Comparison of ENCODE assay signal across 21 cellular contexts in the genomic region with DNA sequence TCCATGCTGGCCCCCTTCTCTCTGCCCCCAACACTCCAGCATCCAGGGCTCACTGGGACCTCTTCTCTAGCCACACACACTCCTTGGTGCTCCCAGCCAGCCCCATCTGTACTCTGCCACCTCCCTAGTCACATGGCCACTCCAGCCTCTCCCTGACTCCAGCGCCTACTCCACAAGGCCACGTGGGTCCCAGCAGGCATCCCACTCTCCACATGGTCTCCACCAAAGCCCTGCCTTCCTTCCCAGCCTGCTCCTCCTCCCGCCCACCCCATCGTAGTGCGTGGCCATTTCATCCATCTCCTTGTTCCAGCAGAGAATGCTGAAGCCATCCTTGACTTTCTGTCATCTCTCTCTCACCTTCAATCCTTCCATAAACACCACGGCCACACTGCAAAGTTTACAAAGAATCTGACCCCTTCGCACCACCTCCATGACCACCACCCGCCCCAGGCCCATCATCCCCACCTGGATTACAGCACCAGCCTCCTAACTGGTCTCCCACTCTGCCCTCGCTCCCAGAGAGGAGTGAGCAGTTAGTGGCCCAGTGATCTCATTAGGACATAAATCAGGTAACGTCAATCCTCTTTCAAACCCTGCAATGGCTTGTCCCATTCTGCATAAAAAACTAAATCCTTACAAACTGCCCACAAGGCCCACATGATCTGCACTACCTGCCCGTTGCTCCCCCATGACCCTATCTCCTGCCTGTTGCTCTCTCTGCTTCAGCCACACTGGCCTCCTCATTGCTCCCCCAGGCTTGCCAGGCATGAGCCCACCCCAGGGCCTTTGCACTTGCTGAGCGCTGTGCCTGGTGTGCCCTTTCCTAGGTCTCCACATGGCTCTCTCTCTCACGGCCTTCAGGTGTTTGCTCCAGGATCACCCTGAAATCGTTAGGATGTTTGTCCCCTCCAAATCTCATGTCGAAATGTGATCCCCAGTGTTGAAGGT.
DNase-seq lines count a peak whose midpoint lies in the region; ATAC-seq and TF ChIP-seq lines count a peak whose summit lies in the region.
"Had no signal": no experiment of that assay in that cellular context is flagged by ENCODE, and none has a peak within 500 bp of the region (broad histone marks: within the 10 kb centered on the region; RNA-seq: fewer than 3 reads in every experiment).

No MANE protein-coding gene starts in this region.

- H2BK120ac ChIP-seq in mesenchymal stem cell (ENCODE audit: low read depth, low read length) = no peak overlapping the region

- no peaks in the 10 kb centered on the region for H3K36me3 ChIP-seq in mesenchymal stem cell (ENCODE audit: control insufficient read depth in 1 of 2, insufficient read depth in 2 of 2, low read depth in 1 of 2, low read length in 2 of 2)

- no peak overlapping the region for H3K18ac ChIP-seq in mesenchymal stem cell (ENCODE audit: low read depth in 1 of 2, low read length in 2 of 2)

- H3K4me1 ChIP-seq in mesenchymal stem cell (ENCODE audit: control insufficient read depth, insufficient read depth, low read depth, low read length) = no peaks in the 10 kb centered on the region

- H3K27ac ChIP-seq in mesenchymal stem cell (ENCODE audit: low read length, poor library complexity, severe bottlenecking) = no peak overlapping the region
- H3K27ac ChIP-seq: 22Rv1, SK-N-MC had no signal

- H2BK5ac ChIP-seq in mesenchymal stem cell (ENCODE audit: low read depth, low read length, poor library complexity, severe bottlenecking) = no peak overlapping the region

- no peak overlapping the region for H3K14ac ChIP-seq in mesenchymal stem cell (ENCODE audit: low read length in 2 of 2)

- no peak overlapping the region for H4K8ac ChIP-seq in mesenchymal stem cell (ENCODE audit: low read length)

- peak; percentile 32 for DNase-seq in DMS 273 (lab: John Stamatoyannopoulos, UW; ENCODE audit: unreplicated experiment)
- no peak for DNase-seq in DMS 273 treated with DMSO at 0.1 percent for 48 hours (lab: John Stamatoyannopoulos, UW)
- no peak for DNase-seq in HEK293T (ENCODE audit: extremely low spot score)
- DNase-seq in cerebellar cortex (ENCODE audit: low spot score) = peak; percentile 91
- DNase-seq in mesenchymal stem cell = no peak
- DNase-seq in medulla oblongata (ENCODE audit: extremely low spot score) = no peak
- no peak for DNase-seq in NK-92 treated with Interleukin-12 subunit alpha and Interleukin-12 subunit beta, amount 100 ng/mL, for 24 hours (lab: John Stamatoyannopoulos, UW)
- DNase-seq: AML-193, DND-41, HCEC 1CT, MM.1S, NCI-H1092 treated with DMSO at 0.1 percent for 48 hours, NCI-H146, NCI-H2029 treated with DMSO at 0.1 percent for 48 hours, NCI-H2227 treated with DMSO at 0.1 percent for 48 hours, NCI-H69, OCI-M1, Right ventricle myocardium superior had no signal

- no peak overlapping the region for H2AFZ ChIP-seq in mesenchymal stem cell (ENCODE audit: low read depth, low read length)

- POLR2A ChIA-PET in HEK293T (lab: Yijun Ruan, JAX) = no interaction called here

- H3K27me3 ChIP-seq in mesenchymal stem cell (ENCODE audit: control insufficient read depth in 1 of 2, insufficient read depth in 1 of 2, low read length in 2 of 2) = peaks cover 77 to 96% of the 10 kb centered on the region in 2 experiments

- peak overlapping the region; percentile 21 for H4K91ac ChIP-seq in mesenchymal stem cell (ENCODE audit: low read length)

- H3K9ac ChIP-seq in mesenchymal stem cell (ENCODE audit: low read length) = no peak overlapping the region

- CTCF ChIA-PET in HEK293T (lab: Yijun Ruan, JAX) = no interaction called here

- 79% methylated on average over 15 of the region's 15 CpGs for WGBS in mesenchymal stem cell

- H3K23ac ChIP-seq in mesenchymal stem cell (ENCODE audit: low read length in 2 of 2) = peak overlapping the region in 1 of 2 experiments; percentile 70

- H3K4me3 ChIP-seq in mesenchymal stem cell (ENCODE audit: insufficient read depth in 1 of 2, low read depth in 1 of 2, low read length in 2 of 2) = peak overlapping the region in 1 of 2 experiments; percentile 18
- H3K4me3 ChIP-seq: SK-N-MC had no signal

- H3K79me1 ChIP-seq in mesenchymal stem cell (replicated peaks; ENCODE audit: low read length, poor library complexity, severe bottlenecking) = no peaks in the 10 kb centered on the region

- ATAC-seq in HG03354 (IDR thresholded peaks at IDR 0.05; ENCODE audit: poor library complexity, severe bottlenecking, unreplicated experiment) = no peak

- H2AK5ac ChIP-seq in mesenchymal stem cell (ENCODE audit: low read length, severe bottlenecking) = no peak overlapping the region

- no peak overlapping the region for H2BK12ac ChIP-seq in mesenchymal stem cell (ENCODE audit: low read length in 2 of 2)

- no peak overlapping the region for H3K4ac ChIP-seq in mesenchymal stem cell (ENCODE audit: low read depth in 1 of 2, low read length in 2 of 2)

- no peaks in the 10 kb centered on the region for H3K9me3 ChIP-seq in mesenchymal stem cell (ENCODE audit: control insufficient read depth, low read length)

- H2BK15ac ChIP-seq in mesenchymal stem cell (ENCODE audit: low read depth, poor library complexity, severe bottlenecking) = no peak overlapping the region

- no peak overlapping the region for H3K4me2 ChIP-seq in mesenchymal stem cell (ENCODE audit: low read length, poor library complexity, severe bottlenecking)

TF ChIP-seq in HEK293T, 16 proteins besides CTCF, POLR2A, EP300 and RAD21:
- TF ChIP-seq ZNF384 (IDR thresholded peaks at IDR 0.05) (no peak), NFRKB (IDR thresholded peaks at IDR 0.05) (no peak), ELF4 (IDR thresholded peaks at IDR 0.05) (no peak), BHLHE40 (IDR thresholded peaks at IDR 0.05; ENCODE audit: borderline replicate concordance) (no peak)
- TF ChIP-seq, protein P1, sequence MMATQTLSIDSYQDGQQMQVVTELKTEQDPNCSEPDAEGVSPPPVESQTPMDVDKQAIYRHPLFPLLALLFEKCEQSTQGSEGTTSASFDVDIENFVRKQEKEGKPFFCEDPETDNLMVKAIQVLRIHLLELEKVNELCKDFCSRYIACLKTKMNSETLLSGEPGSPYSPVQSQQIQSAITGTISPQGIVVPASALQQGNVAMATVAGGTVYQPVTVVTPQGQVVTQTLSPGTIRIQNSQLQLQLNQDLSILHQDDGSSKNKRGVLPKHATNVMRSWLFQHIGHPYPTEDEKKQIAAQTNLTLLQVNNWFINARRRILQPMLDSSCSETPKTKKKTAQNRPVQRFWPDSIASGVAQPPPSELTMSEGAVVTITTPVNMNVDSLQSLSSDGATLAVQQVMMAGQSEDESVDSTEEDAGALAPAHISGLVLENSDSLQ (IDR thresholded peaks at IDR 0.05) = 0 out of 2 replicates have a peak, but pooled peaks have one; percentile 17

Comparison
In these comparisons a context has a peak if more than half of its experiments do, and no peak if none do; other contexts are left out.
1. DNase-seq: peak in DMS 273 (single experiment) and cerebellar cortex (single experiment); none in DMS 273 treated with DMSO at 0.1 percent for 48 hours (single experiment), HEK293T (single experiment), mesenchymal stem cell (single experiment), medulla oblongata (single experiment) and NK-92 treated with Interleukin-12 subunit alpha and Interleukin-12 subunit beta, amount 100 ng/mL, for 24 hours (single experiment).